In the genomic region with DNA sequence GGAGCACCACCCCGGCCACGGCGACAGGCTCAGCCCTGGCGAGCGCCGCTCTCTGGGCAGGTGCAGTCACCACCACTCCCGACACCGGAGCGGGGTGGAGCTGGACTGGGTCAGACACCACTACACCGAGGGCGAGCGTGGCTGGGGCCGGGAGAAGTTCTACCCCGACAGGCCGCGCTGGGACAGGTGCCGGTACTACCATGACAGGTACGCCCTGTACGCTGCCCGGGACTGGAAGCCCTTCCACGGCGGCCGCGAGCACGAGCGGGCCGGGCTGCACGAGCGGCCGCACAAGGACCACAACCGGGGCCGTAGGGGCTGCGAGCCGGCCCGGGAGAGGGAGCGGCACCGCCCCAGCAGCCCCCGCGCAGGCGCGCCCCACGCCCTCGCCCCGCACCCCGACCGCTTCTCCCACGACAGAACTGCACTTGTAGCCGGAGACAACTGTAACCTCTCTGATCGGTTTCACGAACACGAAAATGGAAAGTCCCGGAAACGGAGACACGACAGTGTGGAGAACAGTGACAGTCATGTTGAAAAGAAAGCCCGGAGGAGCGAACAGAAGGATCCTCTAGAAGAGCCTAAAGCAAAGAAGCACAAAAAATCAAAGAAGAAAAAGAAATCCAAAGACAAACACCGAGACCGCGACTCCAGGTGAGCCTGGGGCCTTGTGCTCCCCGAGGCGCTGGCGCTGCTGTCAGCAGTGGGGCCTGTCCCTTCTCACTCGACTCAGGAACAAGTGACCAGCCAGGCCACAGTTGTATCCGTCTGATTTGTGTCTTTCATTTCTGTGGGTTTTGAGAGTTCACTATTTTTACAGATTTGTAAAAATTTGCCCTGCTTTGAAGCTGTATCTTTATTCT, we compare ENCODE assay signal across 22 cellular contexts. TPM values are rescaled to one million over a fixed set of nuclear protein-coding genes. Genes with fewer than 3 reads are reported as not detected.
A peak's percentile ranks its signal among the peaks of the same experiment; 100 is the strongest.
DNase-seq lines count a peak whose midpoint lies in the region; ATAC-seq and TF ChIP-seq lines count a peak whose summit lies in the region.
"Had no signal": no experiment of that assay in that cellular context is flagged by ENCODE, and none has a peak within 500 bp of the region (broad histone marks: within the 10 kb centered on the region; RNA-seq: fewer than 3 reads in every experiment).

No MANE protein-coding gene starts in this region.

- TF ChIP-seq CTCF in endothelial cell (IDR thresholded peaks at IDR 0.05; ENCODE audit: unreplicated experiment) (no peak), testis (IDR thresholded peaks at IDR 0.05) (no peak)

- ATAC-seq in T-helper 17 cell (peak; percentile 16), left cardiac atrium (no peak)
- peak; percentile 22 to 30 for ATAC-seq in natural killer cell treated with Interleukin-12 subunit alpha and Interleukin-12 subunit beta and Interleukin-15 and Interleukin-18, amount 100 ng/mL, for 72 hours
- ATAC-seq: HCT116 had no signal

- H3K4me1 ChIP-seq in testis = no peaks in the 10 kb centered on the region
- no peaks in the 10 kb centered on the region for H3K4me1 ChIP-seq in effector memory CD4-positive, alpha-beta T cell (ENCODE audit: control insufficient read depth, insufficient read depth, low read length, poor library complexity, severe bottlenecking)

- H3K4me1 Mint-ChIP-seq in T-helper 17 cell = peaks cover 2% of the 10 kb centered on the region
- H3K4me1 Mint-ChIP-seq in endothelial cell (ENCODE audit: unreplicated experiment) = no peaks in the 10 kb centered on the region
- no peaks in the 10 kb centered on the region for H3K4me1 Mint-ChIP-seq in natural killer cell treated with Interleukin-12 subunit alpha and Interleukin-12 subunit beta and Interleukin-15 and Interleukin-18, amount 100 ng/mL, for 72 hours (ENCODE audit: low read depth in 2 of 2)
- H3K4me1 Mint-ChIP-seq in activated T-helper 1 cell treated with anti-CD3 and anti-CD28 coated beads, Interleukin-12 subunit alpha, Interleukin-12 subunit beta, Interleukin-2, Interleukin-4 antibody, amounts not matched to agents 30 ng/mL and 10 ng/mL and 1 ng/mL, durations not matched to agents 14 hours and 24 hours and 36 hours (ENCODE audit: low read depth) = no peaks in the 10 kb centered on the region

- H3K27me3 Mint-ChIP-seq in T-helper 17 cell = no peaks in the 10 kb centered on the region
- peaks cover 2% of the 10 kb centered on the region for H3K27me3 Mint-ChIP-seq in endothelial cell (ENCODE audit: unreplicated experiment)
- H3K27me3 Mint-ChIP-seq in natural killer cell treated with Interleukin-12 subunit alpha and Interleukin-12 subunit beta and Interleukin-15 and Interleukin-18, amount 100 ng/mL, for 72 hours = no peaks in the 10 kb centered on the region
- no peaks in the 10 kb centered on the region for H3K27me3 Mint-ChIP-seq in activated T-helper 1 cell treated with anti-CD3 and anti-CD28 coated beads, Interleukin-12 subunit alpha, Interleukin-12 subunit beta, Interleukin-2, Interleukin-4 antibody, amounts not matched to agents 30 ng/mL and 10 ng/mL and 1 ng/mL, durations not matched to agents 14 hours and 24 hours and 36 hours (ENCODE audit: insufficient read depth)
- H3K27me3 Mint-ChIP-seq: CD4-positive, alpha-beta T cell had no signal

- 65 to 77% methylated on average over 29 to 64 of the region's 64 CpGs for WGBS in testis, 2 donors

- H3K36me3 Mint-ChIP-seq in T-helper 17 cell (ENCODE audit: low read depth) (peaks cover 4% of the 10 kb centered on the region), endothelial cell (ENCODE audit: low read depth, unreplicated experiment) (peaks cover 28% of the 10 kb centered on the region)
- peaks cover 14% of the 10 kb centered on the region for H3K36me3 Mint-ChIP-seq in natural killer cell treated with Interleukin-12 subunit alpha and Interleukin-12 subunit beta and Interleukin-15 and Interleukin-18, amount 100 ng/mL, for 72 hours
- peaks cover 40% of the 10 kb centered on the region for H3K36me3 Mint-ChIP-seq in activated T-helper 1 cell treated with anti-CD3 and anti-CD28 coated beads, Interleukin-12 subunit alpha, Interleukin-12 subunit beta, Interleukin-2, Interleukin-4 antibody, amounts not matched to agents 30 ng/mL and 10 ng/mL and 1 ng/mL, durations not matched to agents 14 hours and 24 hours and 36 hours (ENCODE audit: low read depth)

- H3K27ac ChIP-seq in testis = no peak overlapping the region
- H3K27ac ChIP-seq in effector memory CD4-positive, alpha-beta T cell (ENCODE audit: insufficient read depth, low read length, poor library complexity, severe bottlenecking) = no peak overlapping the region
- H3K27ac ChIP-seq: BLaER1 had no signal

- DNase-seq in T-helper 17 cell = no peak
- no peak for DNase-seq in endothelial cell (ENCODE audit: low spot score)
- DNase-seq in natural killer cell treated with Interleukin-12 subunit alpha and Interleukin-12 subunit beta and Interleukin-15 and Interleukin-18, amount 100 ng/mL, for 72 hours (ENCODE audit: low spot score) = no peak
- no peak for DNase-seq in testis
- no peak for DNase-seq in ureter (ENCODE audit: low spot score)
- no peak for DNase-seq in activated T-helper 1 cell treated with anti-CD3 and anti-CD28 coated beads, Interleukin-12 subunit alpha, Interleukin-12 subunit beta, Interleukin-2, Interleukin-4 antibody, amounts not matched to agents 30 ng/mL and 10 ng/mL and 1 ng/mL, durations not matched to agents 14 hours and 24 hours and 36 hours (ENCODE audit: low spot score)
- DNase-seq in left cardiac atrium = no peak
- no peak for DNase-seq in effector memory CD4-positive, alpha-beta T cell
- DNase-seq: CD4-positive, alpha-beta T cell; COR-L47; DMS79; GOT3; KG1; NCI-H1092; NCI-H1436; NCI-H187 treated with DMSO at 0.1 percent for 48 hours; NCI-H2107; NCI-H446 treated with DMSO at 0.1 percent for 48 hours; NCI-H526 treated with DMSO at 0.1 percent for 48 hours; OCI-M1 had no signal

- no peaks in the 10 kb centered on the region for H3K9me3 ChIP-seq in T-helper 17 cell (ENCODE audit: control insufficient read depth, low read length, poor library complexity, severe bottlenecking)
- no peaks in the 10 kb centered on the region for H3K9me3 ChIP-seq in testis
- H3K9me3 ChIP-seq in effector memory CD4-positive, alpha-beta T cell (ENCODE audit: control insufficient read depth, low read length) = no peaks in the 10 kb centered on the region
- H3K9me3 ChIP-seq: BLaER1 had no signal

- TF ChIP-seq POLR2A in testis (IDR thresholded peaks at IDR 0.05) = no peak

- H3K27me3 ChIP-seq in testis = no peaks in the 10 kb centered on the region
- no peaks in the 10 kb centered on the region for H3K27me3 ChIP-seq in effector memory CD4-positive, alpha-beta T cell (replicated peaks; ENCODE audit: control insufficient read depth, insufficient read depth, low read length, poor library complexity, severe bottlenecking)
- H3K27me3 ChIP-seq: BLaER1 had no signal

- peak overlapping the region; percentile 14 to 18 for H3K4me3 ChIP-seq in testis
- no peak overlapping the region for H3K4me3 ChIP-seq in effector memory CD4-positive, alpha-beta T cell (ENCODE audit: insufficient read depth, low read depth, low read length, poor library complexity, severe bottlenecking)
- H3K4me3 ChIP-seq: BLaER1 had no signal

- H3K4me3 Mint-ChIP-seq in T-helper 17 cell (no peak overlapping the region), endothelial cell (ENCODE audit: unreplicated experiment) (peak overlapping the region; percentile 72)
- H3K4me3 Mint-ChIP-seq in natural killer cell treated with Interleukin-12 subunit alpha and Interleukin-12 subunit beta and Interleukin-15 and Interleukin-18, amount 100 ng/mL, for 72 hours = no peak overlapping the region
- no peak overlapping the region for H3K4me3 Mint-ChIP-seq in activated T-helper 1 cell treated with anti-CD3 and anti-CD28 coated beads, Interleukin-12 subunit alpha, Interleukin-12 subunit beta, Interleukin-2, Interleukin-4 antibody, amounts not matched to agents 30 ng/mL and 10 ng/mL and 1 ng/mL, durations not matched to agents 14 hours and 24 hours and 36 hours
- H3K4me3 Mint-ChIP-seq: CD4-positive, alpha-beta T cell had no signal

- no peaks in the 10 kb centered on the region for H3K36me3 ChIP-seq in testis (ENCODE audit: low read depth, missing control alignments)
- H3K36me3 ChIP-seq in effector memory CD4-positive, alpha-beta T cell (ENCODE audit: control insufficient read depth, insufficient read depth, low read length) = peaks cover 82% of the 10 kb centered on the region

- intact Hi-C loops in testis (cut with DNase I; ENCODE audit: low total_unique reads) = loop anchor here (10.0 kb wide), 1 partner anchor 170 kb away; no protein-coding TSS in a partner anchor
- intact Hi-C loops in activated T-helper 1 cell treated with anti-CD3 and anti-CD28 coated beads, Interleukin-12 subunit alpha, Interleukin-12 subunit beta, Interleukin-2, Interleukin-4 antibody, amounts not matched to agents 30 ng/mL and 10 ng/mL and 1 ng/mL, durations not matched to agents 14 hours and 24 hours and 36 hours (cut with micrococcal nuclease) = no loop called here
- intact Hi-C loops in left cardiac atrium (cut with DNase I) = no loop called here

- H3K9me3 Mint-ChIP-seq in endothelial cell (ENCODE audit: unreplicated experiment) = no peaks in the 10 kb centered on the region
- no peaks in the 10 kb centered on the region for H3K9me3 Mint-ChIP-seq in natural killer cell treated with Interleukin-12 subunit alpha and Interleukin-12 subunit beta and Interleukin-15 and Interleukin-18, amount 100 ng/mL, for 72 hours
- H3K9me3 Mint-ChIP-seq in activated T-helper 1 cell treated with anti-CD3 and anti-CD28 coated beads, Interleukin-12 subunit alpha, Interleukin-12 subunit beta, Interleukin-2, Interleukin-4 antibody, amounts not matched to agents 30 ng/mL and 10 ng/mL and 1 ng/mL, durations not matched to agents 14 hours and 24 hours and 36 hours = no peaks in the 10 kb centered on the region
- H3K9me3 Mint-ChIP-seq: CD4-positive, alpha-beta T cell had no signal

- peak overlapping the region; percentile 24 for H3K27ac Mint-ChIP-seq in T-helper 17 cell
- H3K27ac Mint-ChIP-seq in endothelial cell (ENCODE audit: unreplicated experiment) = no peak overlapping the region
- no peak overlapping the region for H3K27ac Mint-ChIP-seq in natural killer cell treated with Interleukin-12 subunit alpha and Interleukin-12 subunit beta and Interleukin-15 and Interleukin-18, amount 100 ng/mL, for 72 hours
- H3K27ac Mint-ChIP-seq in activated T-helper 1 cell treated with anti-CD3 and anti-CD28 coated beads, Interleukin-12 subunit alpha, Interleukin-12 subunit beta, Interleukin-2, Interleukin-4 antibody, amounts not matched to agents 30 ng/mL and 10 ng/mL and 1 ng/mL, durations not matched to agents 14 hours and 24 hours and 36 hours = no peak overlapping the region
- H3K27ac Mint-ChIP-seq: CD4-positive, alpha-beta T cell had no signal

RNA-seq across cellular contexts. Expression of a gene that starts 50.0 kb away (rescaled TPM):
- total RNA-seq in T-helper 17 cell = 10 to 100 TPM; 33.9 to 35.1 TPM
- 16.2 TPM for total RNA-seq in endothelial cell (ENCODE audit: unreplicated experiment)
- total RNA-seq in natural killer cell treated with Interleukin-12 subunit alpha and Interleukin-12 subunit beta and Interleukin-15 and Interleukin-18, amount 100 ng/mL, for 72 hours = 10 to 100 TPM; 14.9 to 18.9 TPM
- total RNA-seq in testis = 10 to 100 TPM; 35.1 to 47.2 TPM
- 39.3 TPM for polyA plus RNA-seq in testis (ENCODE audit: insufficient read depth, low read depth, low replicate concordance)
- total RNA-seq in ureter = 14.4 TPM
- 17.6 and 19.6 TPM in 2 replicates for total RNA-seq in activated T-helper 1 cell treated with anti-CD3 and anti-CD28 coated beads, Interleukin-12 subunit alpha, Interleukin-12 subunit beta, Interleukin-2, Interleukin-4 antibody, amounts not matched to agents 30 ng/mL and 10 ng/mL and 1 ng/mL, durations not matched to agents 14 hours and 24 hours and 36 hours
- 1 to 10 TPM; 4.6 to 6.3 TPM for total RNA-seq in left cardiac atrium

Comparison
In these comparisons a context has a peak if more than half of its experiments do, and no peak if none do; other contexts are left out.
1. ATAC-seq: peak in T-helper 17 cell (single experiment) and natural killer cell treated with Interleukin-12 subunit alpha and Interleukin-12 subunit beta and Interleukin-15 and Interleukin-18, amount 100 ng/mL, for 72 hours (2 of 2); none in left cardiac atrium (0 of 2).